40 cellular contexts compared by ENCODE assay signal in genomic region chr1:17777330-17777729, GRCh38. TPM values are rescaled to one million over a fixed set of nuclear protein-coding genes. Genes with fewer than 3 reads are reported as not detected.
"Had no signal": no experiment of that assay in that cellular context is flagged by ENCODE, and none has a peak within 500 bp of the region (broad histone marks: within the 10 kb centered on the region; RNA-seq: fewer than 3 reads in every experiment).

No MANE protein-coding gene starts in this region.

- H3K27ac Mint-ChIP-seq: activated B cell treated with CpG ODN at 0.5 μM for 24 hours; activated CD8-positive, alpha-beta T cell treated with anti-CD3 and anti-CD28 coated beads for 36 hours; activated naive CD4-positive, alpha-beta T cell treated with anti-CD3 and anti-CD28 coated beads for 36 hours; activated naive CD4-positive, alpha-beta T cell treated with anti-CD3 and anti-CD28 coated beads, Interleukin-2, amount 50 U/mL, for 24 hours; activated naive CD8-positive, alpha-beta T cell treated with anti-CD3 and anti-CD28 coated beads for 36 hours; activated naive CD8-positive, alpha-beta T cell treated with anti-CD3 and anti-CD28 coated beads, Interleukin-2, amount 50 U/mL, for 24 hours; activated T-helper 1 cell treated with anti-CD3 and anti-CD28 coated beads, Interleukin-12 subunit alpha, Interleukin-12 subunit beta, Interleukin-2, Interleukin-4 antibody, amounts not matched to agents 30 ng/mL and 10 ng/mL and 1 ng/mL, durations not matched to agents 14 hours and 24 hours and 36 hours; activated T-helper 2 cell treated with anti-CD3 and anti-CD28 coated beads, Interferon-gamma antibody, Interleukin-2, Interleukin-4, amounts not matched to agents 10 μg/mL and 5 μg/mL and 100 μg/mL, durations not matched to agents 14 hours and 24 hours and 36 hours; dendritic cell treated with granulocyte-macrophage colony-stimulating factor and Interleukin-4, amounts not matched to agents 40 ng/mL and 50 ng/mL, for 4 days; T-helper 17 cell; T-helper 2 cell treated with Interferon-gamma antibody and Interleukin-4, amounts not matched to agents 5 μg/mL and 100 μg/mL, for 36 hours had no signal

- H3K27ac ChIP-seq: adrenal gland, body of pancreas, coronary artery, dorsolateral prefrontal cortex, epithelial cell of prostate, esophagus squamous epithelium, gastroesophageal sphincter, heart right ventricle had no signal

- H3K4me1 Mint-ChIP-seq: activated B cell treated with CpG ODN at 0.5 μM for 24 hours; activated naive CD4-positive, alpha-beta T cell treated with anti-CD3 and anti-CD28 coated beads, Interleukin-2, amount 50 U/mL, for 24 hours; activated naive CD8-positive, alpha-beta T cell treated with anti-CD3 and anti-CD28 coated beads for 36 hours; activated naive CD8-positive, alpha-beta T cell treated with anti-CD3 and anti-CD28 coated beads, Interleukin-2, amount 50 U/mL, for 24 hours; T-helper 17 cell had no signal

- ATAC-seq: activated CD4-positive, CD25-positive, alpha-beta regulatory T cell treated with anti-CD3 and anti-CD28 coated beads, Interleukin-2, amount 50 U/mL, for 24 hours; activated CD8-positive, alpha-beta T cell treated with anti-CD3 and anti-CD28 coated beads for 36 hours; activated naive CD8-positive, alpha-beta T cell treated with anti-CD3 and anti-CD28 coated beads, Interleukin-2, amount 50 U/mL, for 24 hours; body of pancreas; gastroesophageal sphincter; heart right ventricle; T-helper 17 cell had no signal

- H3K9me3 ChIP-seq: adrenal gland, body of pancreas, esophagus squamous epithelium, gastroesophageal sphincter, heart right ventricle had no signal

- DNase-seq: activated B cell treated with CpG ODN at 0.5 μM for 24 hours; activated CD4-positive, alpha-beta T cell treated with anti-CD3 and anti-CD28 coated beads for 48 hours; activated CD4-positive, alpha-beta T cell treated with anti-CD3 and anti-CD28 coated beads, Interleukin-2, amount 50 U/mL, for 1 hour; activated CD4-positive, alpha-beta T cell treated with anti-CD3 and anti-CD28 coated beads, Interleukin-2, amount 50 U/mL, for 48 hours; activated CD8-positive, alpha-beta memory T cell treated with anti-CD3 and anti-CD28 coated beads for 24 hours; activated CD8-positive, alpha-beta T cell treated with anti-CD3 and anti-CD28 coated beads for 36 hours; activated effector memory CD4-positive, alpha-beta T cell treated with anti-CD3 and anti-CD28 coated beads, Interleukin-2, amount 50 U/mL, for 16 hours; activated naive CD4-positive, alpha-beta T cell treated with anti-CD3 and anti-CD28 coated beads for 36 hours; activated naive CD8-positive, alpha-beta T cell treated with anti-CD3 and anti-CD28 coated beads for 36 hours; activated naive CD8-positive, alpha-beta T cell treated with anti-CD3 and anti-CD28 coated beads, Interleukin-2, amount 50 U/mL, for 24 hours; activated T-cell treated with anti-CD3 and anti-CD28 coated beads, Interleukin-2, amount 50 U/mL, for 48 hours; adrenal gland; amygdala; aorta; caudate nucleus; cerebellar nuclear complex; dorsolateral prefrontal cortex; effector memory CD4-positive, alpha-beta T cell; esophagus squamous epithelium; foreskin melanocyte; heart right ventricle; T-helper 1 cell; T-helper 17 cell; T1000; WERI-Rb-1 had no signal

- FAIRE-seq: endometrium, endothelial cell of umbilical vein had no signal

- H3K27me3 Mint-ChIP-seq: activated B cell treated with CpG ODN at 0.5 μM for 24 hours; activated CD8-positive, alpha-beta T cell treated with anti-CD3 and anti-CD28 coated beads for 36 hours had no signal

- H3K4me1 ChIP-seq: adrenal gland, body of pancreas, esophagus squamous epithelium, gastroesophageal sphincter, heart right ventricle had no signal

- H3K36me3 Mint-ChIP-seq: activated naive CD4-positive, alpha-beta T cell treated with anti-CD3 and anti-CD28 coated beads, Interleukin-2, amount 50 U/mL, for 24 hours; activated naive CD8-positive, alpha-beta T cell treated with anti-CD3 and anti-CD28 coated beads for 36 hours had no signal

- H3K36me3 ChIP-seq: adrenal gland, esophagus squamous epithelium, gastroesophageal sphincter, heart right ventricle, WERI-Rb-1 had no signal

- H3K27me3 ChIP-seq: adrenal gland, body of pancreas had no signal

- H3K4me3 Mint-ChIP-seq: activated B cell treated with CpG ODN at 0.5 μM for 24 hours; activated CD8-positive, alpha-beta T cell treated with anti-CD3 and anti-CD28 coated beads for 36 hours; activated naive CD4-positive, alpha-beta T cell treated with anti-CD3 and anti-CD28 coated beads for 36 hours; activated naive CD4-positive, alpha-beta T cell treated with anti-CD3 and anti-CD28 coated beads, Interleukin-2, amount 50 U/mL, for 24 hours; activated naive CD8-positive, alpha-beta T cell treated with anti-CD3 and anti-CD28 coated beads for 36 hours; activated naive CD8-positive, alpha-beta T cell treated with anti-CD3 and anti-CD28 coated beads, Interleukin-2, amount 50 U/mL, for 24 hours; activated T-helper 1 cell treated with anti-CD3 and anti-CD28 coated beads, Interleukin-12 subunit alpha, Interleukin-12 subunit beta, Interleukin-2, Interleukin-4 antibody, amounts not matched to agents 30 ng/mL and 10 ng/mL and 1 ng/mL, durations not matched to agents 14 hours and 24 hours and 36 hours; dendritic cell treated with granulocyte-macrophage colony-stimulating factor and Interleukin-4, amounts not matched to agents 40 ng/mL and 50 ng/mL, for 4 days; T-helper 17 cell; T-helper 2 cell treated with Interferon-gamma antibody and Interleukin-4, amounts not matched to agents 5 μg/mL and 100 μg/mL, for 36 hours had no signal

- H3K4me3 ChIP-seq: adrenal gland, body of pancreas, coronary artery, dorsolateral prefrontal cortex, esophagus squamous epithelium, gastroesophageal sphincter, heart right ventricle had no signal

- H3K9me3 Mint-ChIP-seq: activated B cell treated with CpG ODN at 0.5 μM for 24 hours; activated CD8-positive, alpha-beta T cell treated with anti-CD3 and anti-CD28 coated beads for 36 hours; activated naive CD4-positive, alpha-beta T cell treated with anti-CD3 and anti-CD28 coated beads for 36 hours; activated naive CD4-positive, alpha-beta T cell treated with anti-CD3 and anti-CD28 coated beads, Interleukin-2, amount 50 U/mL, for 24 hours; activated naive CD8-positive, alpha-beta T cell treated with anti-CD3 and anti-CD28 coated beads for 36 hours; activated naive CD8-positive, alpha-beta T cell treated with anti-CD3 and anti-CD28 coated beads, Interleukin-2, amount 50 U/mL, for 24 hours; activated T-helper 1 cell treated with anti-CD3 and anti-CD28 coated beads, Interleukin-12 subunit alpha, Interleukin-12 subunit beta, Interleukin-2, Interleukin-4 antibody, amounts not matched to agents 30 ng/mL and 10 ng/mL and 1 ng/mL, durations not matched to agents 14 hours and 24 hours and 36 hours; activated T-helper 2 cell treated with anti-CD3 and anti-CD28 coated beads, Interferon-gamma antibody, Interleukin-2, Interleukin-4, amounts not matched to agents 10 μg/mL and 5 μg/mL and 100 μg/mL, durations not matched to agents 14 hours and 24 hours and 36 hours; dendritic cell treated with granulocyte-macrophage colony-stimulating factor and Interleukin-4, amounts not matched to agents 40 ng/mL and 50 ng/mL, for 4 days; T-helper 2 cell treated with Interferon-gamma antibody and Interleukin-4, amounts not matched to agents 5 μg/mL and 100 μg/mL, for 36 hours had no signal

RNA-seq across cellular contexts. Expression of gene ACTL8, which starts 22.2 kb away (rescaled TPM):
- total RNA-seq: activated B cell treated with CpG ODN at 0.5 μM for 24 hours; activated CD8-positive, alpha-beta T cell treated with anti-CD3 and anti-CD28 coated beads for 36 hours; activated naive CD8-positive, alpha-beta T cell treated with anti-CD3 and anti-CD28 coated beads for 36 hours; activated T-helper 1 cell treated with anti-CD3 and anti-CD28 coated beads, Interleukin-12 subunit alpha, Interleukin-12 subunit beta, Interleukin-2, Interleukin-4 antibody, amounts not matched to agents 30 ng/mL and 10 ng/mL and 1 ng/mL, durations not matched to agents 14 hours and 24 hours and 36 hours; activated T-helper 2 cell treated with anti-CD3 and anti-CD28 coated beads, Interferon-gamma antibody, Interleukin-2, Interleukin-4, amounts not matched to agents 10 μg/mL and 5 μg/mL and 100 μg/mL, durations not matched to agents 14 hours and 24 hours and 36 hours; adrenal gland; aorta; body of pancreas; endothelial cell of umbilical vein; fibroblast of lung; fibroblast of villous mesenchyme; gastroesophageal sphincter; glomerular endothelial cell; heart right ventricle; T-helper 17 cell had no signal
- polyA plus RNA-seq: adrenal gland, aorta, endothelial cell of umbilical vein, heart right ventricle had no signal
